8 cellular contexts compared by ENCODE assay signal in genomic region chr15:40693904-40694705, GRCh38. TPM values are rescaled to one million over a fixed set of nuclear protein-coding genes. Genes with fewer than 3 reads are reported as not detected.
DNase-seq lines count a peak whose midpoint lies in the region; ATAC-seq and TF ChIP-seq lines count a peak whose summit lies in the region.

No MANE protein-coding gene starts in this region.

- H3K4me1 ChIP-seq in SJCRH30, result peaks cover 12% of the 10 kb centered on the region
- no peaks in the 10 kb centered on the region for H3K4me1 ChIP-seq in prostate gland (replicated peaks)

- no peaks in the 10 kb centered on the region for H3K9me3 ChIP-seq in SJCRH30 (replicated peaks)
- no peaks in the 10 kb centered on the region for H3K9me3 ChIP-seq in prostate gland

- H3K36me3 ChIP-seq in SJCRH30 (peaks cover 10% of the 10 kb centered on the region), prostate gland (no peaks in the 10 kb centered on the region)

- TF ChIP-seq POLR2A in prostate gland (IDR thresholded peaks at IDR 0.05), result no peak

- DNase-seq in DMS79 treated with DMSO at 0.1 percent for 48 hours (lab: John Stamatoyannopoulos, UW), result peak; percentile 25
- peak in 1 of 2 experiments; percentile 44 for DNase-seq in SJCRH30
- DNase-seq in fibroblast of mammary gland (ENCODE audit: low read depth), result no peak
- no peak for DNase-seq in prostate gland (ENCODE audit: low spot score)
- no peak for DNase-seq in cerebellar cortex (ENCODE audit: low spot score)
- DNase-seq in NCI-H774 (lab: John Stamatoyannopoulos, UW), result no peak
- no peak for DNase-seq in omental fat pad (ENCODE audit: low spot score)

- H3K27ac ChIP-seq in SJCRH30 (peak overlapping the region; percentile 92), prostate gland (peak overlapping the region; percentile 98 to 99)

- no peaks in the 10 kb centered on the region for H3K27me3 ChIP-seq in SJCRH30
- no peaks in the 10 kb centered on the region for H3K27me3 ChIP-seq in prostate gland (replicated peaks; ENCODE audit: insufficient read depth)

- 22% methylated on average over 32 of the region's 32 CpGs for WGBS in prostate gland

- intact Hi-C loops in prostate gland (cut with DNase I), result loop anchor here (10.0 kb wide), 1 partner anchor 201 kb away; the partner anchor contains the start of gene VPS18

- peak; percentile 3 for ATAC-seq in GM21737 (IDR thresholded peaks at IDR 0.05; ENCODE audit: unreplicated experiment)
- no peak for ATAC-seq in omental fat pad (ENCODE audit: low FRiP score)

- no peak for TF ChIP-seq CTCF in fibroblast of mammary gland (conservative IDR thresholded peaks at IDR 0.05; ENCODE audit: control insufficient read depth, insufficient read depth, low read depth, low read length)
- TF ChIP-seq CTCF in prostate gland (IDR thresholded peaks at IDR 0.05), result no peak
- TF ChIP-seq CTCF in omental fat pad (IDR thresholded peaks at IDR 0.05), result no peak

- H3K4me3 ChIP-seq in SJCRH30 (peak overlapping the region; percentile 72), fibroblast of mammary gland (ENCODE audit: control insufficient read depth, low read depth, low read length) (peak overlapping the region; percentile 95), prostate gland (peak overlapping the region; percentile 66 to 76)

RNA-seq across cellular contexts. Expression of gene RAD51, which starts 0.9 kb away (rescaled TPM):
- 37.5 and 48.0 TPM in 2 replicates for total RNA-seq in SJCRH30 (2014; rRNA removed; shearing (Covaris generic))
- total RNA-seq in prostate gland (1 to 10 TPM in 1 of 2 donors, under 1 TPM in 1; 0.82 to 5.1 TPM), omental fat pad (under 1 TPM in 2 of 4 donors, not detected in 2; 0.84 TPM)
